Comparison of ENCODE assay signal across 9 cellular contexts in the genomic region with DNA sequence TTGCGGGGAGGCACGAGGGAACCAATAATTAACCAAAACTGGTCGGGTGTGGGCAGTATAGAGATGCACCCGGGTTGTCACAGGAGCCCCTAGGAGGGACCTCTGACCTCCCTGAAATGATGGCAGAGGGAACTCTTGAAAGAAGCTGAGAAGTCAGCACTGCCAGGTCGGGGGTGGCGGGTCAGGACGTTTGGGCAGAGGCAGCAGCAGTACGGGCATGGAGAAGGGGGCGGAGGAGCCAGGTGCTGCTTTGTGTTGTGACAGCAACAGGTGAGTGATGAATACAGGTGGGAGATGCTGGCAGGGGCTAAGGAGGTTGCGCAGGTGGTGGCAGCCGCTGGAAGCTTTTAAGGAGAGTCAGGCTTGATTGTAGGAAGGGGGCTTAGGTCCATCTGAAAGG. TPM values are rescaled to one million over a fixed set of nuclear protein-coding genes. Genes with fewer than 3 reads are reported as not detected.
A peak's percentile ranks its signal among the peaks of the same experiment; 100 is the strongest.
DNase-seq lines count a peak whose midpoint lies in the region; ATAC-seq and TF ChIP-seq lines count a peak whose summit lies in the region.
"Had no signal": no experiment of that assay in that cellular context is flagged by ENCODE, and none has a peak within 500 bp of the region (broad histone marks: within the 10 kb centered on the region; RNA-seq: fewer than 3 reads in every experiment).

No MANE protein-coding gene starts in this region.

- H3K36me3 ChIP-seq in IMR-90 (ENCODE audit: control insufficient read depth, insufficient read depth, low read length) (no peaks in the 10 kb centered on the region), brain microvascular endothelial cell (replicated peaks) (no peaks in the 10 kb centered on the region), neural progenitor cell (no peaks in the 10 kb centered on the region)

- in situ Hi-C loops in IMR-90 (cut with MboI; ENCODE audit: low sequenced_read_pairs): no loop called here
- in situ Hi-C loops in brain microvascular endothelial cell (cut with HindIII; ENCODE audit: low pct_ligation_motif_present, low sequenced_read_pairs): no loop called here

- dilution Hi-C loops in IMR-90 (cut with HindIII; ENCODE audit: low sequenced_read_pairs, unreplicated experiment): no loop called here

- peak overlapping the region; percentile 44 for H4K5ac ChIP-seq in IMR-90 (ENCODE audit: low read depth, low read length)

- H3K4me3 Mint-ChIP-seq in CD4-positive, alpha-beta T cell: peak overlapping the region; percentile 69
- no peak overlapping the region for H3K4me3 Mint-ChIP-seq in neural progenitor cell
- no peak overlapping the region for H3K4me3 Mint-ChIP-seq in Calu3 (ENCODE audit: low read depth, unreplicated experiment)

- H2BK20ac ChIP-seq in IMR-90 (ENCODE audit: low read depth, low read length): peak overlapping the region; percentile 85

- peaks cover 11% of the 10 kb centered on the region for H3K9me1 ChIP-seq in IMR-90 (ENCODE audit: insufficient read depth, low read length)

- no peaks in the 10 kb centered on the region for H3K9me3 Mint-ChIP-seq in CD4-positive, alpha-beta T cell
- H3K9me3 Mint-ChIP-seq in neural progenitor cell: no peaks in the 10 kb centered on the region
- no peaks in the 10 kb centered on the region for H3K9me3 Mint-ChIP-seq in Calu3 (ENCODE audit: low read depth, unreplicated experiment)

- BruUV-seq in IMR-90 (replicated peaks; lab: Mats Ljungman, UMichigan) (no TSS peak), Calu3 (replicated peaks; lab: Mats Ljungman, UMichigan) (no TSS peak)

- peak overlapping the region; percentile 80 for H4K91ac ChIP-seq in IMR-90 (ENCODE audit: insufficient read depth, low read depth, low read length)

- CTCF ChIA-PET in CD4-positive, alpha-beta T cell (lab: Charles Lee): interaction anchor here (0.6 to 5.3 kb wide), 10 partner anchors 10 to 1172 kb away, joined by 3 to 67 read pairs (median 5); no protein-coding TSS in a partner anchor
- CTCF ChIA-PET in IMR-90 (lab: Yijun Ruan, JAX): interaction anchor here (1.1 to 1.3 kb wide), 2 partner anchors 54 to 442 kb away, joined by 3 read pairs; no protein-coding TSS in a partner anchor
- CTCF ChIA-PET in Calu3 (lab: Charles Lee): interaction anchor here (0.6 kb wide), 1 partner anchor 59 kb away, joined by 3 read pairs; no protein-coding TSS in a partner anchor

- peak in 1 of 10 experiments; percentile 38 for DNase-seq in CD4-positive, alpha-beta T cell
- DNase-seq in IMR-90 (no peak), brain microvascular endothelial cell (no peak), neural progenitor cell (ENCODE audit: low spot score) (no peak), HPDE6-E6E7 (ENCODE audit: extremely low spot score) (no peak), Calu3 (no peak), cerebellum (ENCODE audit: low spot score) (no peak)
- DNase-seq: OCI-M1 had no signal

- peaks cover 77% of the 10 kb centered on the region for H3K4me1 Mint-ChIP-seq in CD4-positive, alpha-beta T cell (ENCODE audit: low read depth)
- H3K4me1 Mint-ChIP-seq in neural progenitor cell (peaks cover 50% of the 10 kb centered on the region), Calu3 (ENCODE audit: low read depth, unreplicated experiment) (peaks cover 14% of the 10 kb centered on the region)

- no peaks in the 10 kb centered on the region for H3K27me3 ChIP-seq in CD4-positive, alpha-beta T cell (ENCODE audit: control insufficient read depth, insufficient read depth, low read length)
- H3K27me3 ChIP-seq in IMR-90 (ENCODE audit: control insufficient read depth, insufficient read depth, low read length): no peaks in the 10 kb centered on the region
- H3K27me3 ChIP-seq in brain microvascular endothelial cell (replicated peaks): no peaks in the 10 kb centered on the region
- no peaks in the 10 kb centered on the region for H3K27me3 ChIP-seq in neural progenitor cell

- 0 out of 2 replicates have a peak overlapping the region, but pooled peaks have one; percentile 44 for H3K23ac ChIP-seq in IMR-90 (ENCODE audit: low read depth, low read length)

- H3K4me3 ChIP-seq in IMR-90 (ENCODE audit: insufficient read depth, low read depth, low read length) (no peak overlapping the region), brain microvascular endothelial cell (ENCODE audit: low read depth, low read length) (no peak overlapping the region), neural progenitor cell (no peak overlapping the region)

- no peaks in the 10 kb centered on the region for H3F3A ChIP-seq in neural progenitor cell (ENCODE audit: low read depth)

- no peak for TF ChIP-seq RAD21 in IMR-90 (IDR thresholded peaks at IDR 0.05; ENCODE audit: low read length)

- peak overlapping the region; percentile 93 for H3K4ac ChIP-seq in IMR-90 (ENCODE audit: low read depth, low read length)

- ATAC-seq in CD4-positive, alpha-beta T cell (ENCODE audit: poor library complexity): no peak
- ATAC-seq in IMR-90 (ENCODE audit: low read depth) (peak; percentile 2; the same call in 1 of the 2 replicates), HG03097 (IDR thresholded peaks at IDR 0.05; ENCODE audit: low FRiP score, unreplicated experiment) (no peak)

- intact Hi-C loops in CD4-positive, alpha-beta T cell (cut with DNase I, micrococcal nuclease): loop anchor here in 1 of 2 experiments (1.0 to 10.0 kb wide), 4 partner anchors 21 to 274 kb away; no protein-coding TSS in a partner anchor
- intact Hi-C loops in IMR-90 (cut with micrococcal nuclease): no loop called here
- intact Hi-C loops in Calu3 (cut with micrococcal nuclease; ENCODE audit: unreplicated experiment): no loop called here

- peak overlapping the region; percentile 51 for H3K14ac ChIP-seq in IMR-90 (replicated peaks; ENCODE audit: low read depth, low read length)

- H2AFZ ChIP-seq in IMR-90 (replicated peaks; ENCODE audit: low read length, poor library complexity): peak overlapping the region; percentile 85
- H2AFZ ChIP-seq in neural progenitor cell (replicated peaks): no peak overlapping the region

- H2AK9ac ChIP-seq in IMR-90 (replicated peaks; ENCODE audit: low read depth, low read length, poor library complexity): peak overlapping the region; percentile 83

- peaks cover 23% of the 10 kb centered on the region for H3K36me3 Mint-ChIP-seq in CD4-positive, alpha-beta T cell (ENCODE audit: low read depth)
- no peaks in the 10 kb centered on the region for H3K36me3 Mint-ChIP-seq in neural progenitor cell
- H3K36me3 Mint-ChIP-seq in Calu3 (ENCODE audit: insufficient read depth, unreplicated experiment): no peaks in the 10 kb centered on the region

- peaks cover 0 to 13% of the 10 kb centered on the region in 2 experiments; a peak in 1 of 4 replicates for H3K79me1 ChIP-seq in IMR-90 (ENCODE audit: low read depth in 1 of 2, low read length in 2 of 2)

- H3K18ac ChIP-seq in IMR-90 (ENCODE audit: low read depth, low read length): peak overlapping the region; percentile 52

- H3K9ac ChIP-seq in IMR-90 (ENCODE audit: low read depth, low read length) (0 out of 2 replicates have a peak overlapping the region, but pooled peaks have one; percentile 3), neural progenitor cell (no peak overlapping the region)

- no peaks in the 10 kb centered on the region for H3K27me3 Mint-ChIP-seq in CD4-positive, alpha-beta T cell
- peaks cover 8% of the 10 kb centered on the region for H3K27me3 Mint-ChIP-seq in neural progenitor cell (ENCODE audit: insufficient read depth, low read depth)
- H3K27me3 Mint-ChIP-seq in Calu3 (ENCODE audit: unreplicated experiment): peaks cover 13% of the 10 kb centered on the region

- H3K9me3 ChIP-seq in CD4-positive, alpha-beta T cell (ENCODE audit: control insufficient read depth, low read length): no peaks in the 10 kb centered on the region
- H3K9me3 ChIP-seq in IMR-90 (ENCODE audit: control insufficient read depth, insufficient read depth, low read length) (no peaks in the 10 kb centered on the region), neural progenitor cell (ENCODE audit: low read depth) (no peaks in the 10 kb centered on the region)

- H3K4me2 ChIP-seq in IMR-90 (ENCODE audit: low read depth, low read length): no peak overlapping the region
- no peak overlapping the region for H3K4me2 ChIP-seq in neural progenitor cell

- peak overlapping the region; percentile 64 for H2BK5ac ChIP-seq in IMR-90 (ENCODE audit: low read depth, low read length, poor library complexity, severe bottlenecking)

- 63% methylated on average over 7 of the region's 11 CpGs; no CpG with 5 or more reads in 1 of the 2 experiments for WGBS in IMR-90 (ENCODE audit: extremely low coverage in 2 of 2, insufficient read length in 1 of 2), 2 experiments

- H3K4me1 ChIP-seq in IMR-90 (ENCODE audit: control insufficient read depth, insufficient read depth, low read length) (peaks cover 34% of the 10 kb centered on the region), neural progenitor cell (peaks cover 10% of the 10 kb centered on the region)

- peak overlapping the region; percentile 85 for H3K27ac ChIP-seq in CD4-positive, alpha-beta T cell (ENCODE audit: low read depth, low read length)
- H3K27ac ChIP-seq in IMR-90 (ENCODE audit: insufficient read depth, low read length) (peak overlapping the region; percentile 34), brain microvascular endothelial cell (peak overlapping the region; percentile 42), neural progenitor cell (no peak overlapping the region)

- peak; percentile 36; the same call in 1 of the 2 replicates for TF ChIP-seq POLR2A in IMR-90 (IDR thresholded peaks at IDR 0.05; ENCODE audit: low read depth, low read length)

- H2AK5ac ChIP-seq in IMR-90 (ENCODE audit: low read depth, low read length): peak overlapping the region; percentile 96

- peak overlapping the region; percentile 96 for H3K27ac Mint-ChIP-seq in CD4-positive, alpha-beta T cell
- H3K27ac Mint-ChIP-seq in neural progenitor cell (peak overlapping the region; percentile 72), Calu3 (ENCODE audit: unreplicated experiment) (no peak overlapping the region)

- peak overlapping the region; percentile 69 for H2BK120ac ChIP-seq in IMR-90 (ENCODE audit: low read depth, low read length)

- H4K20me1 ChIP-seq in IMR-90 (ENCODE audit: insufficient read depth, low read length): no peaks in the 10 kb centered on the region
- no peaks in the 10 kb centered on the region for H4K20me1 ChIP-seq in neural progenitor cell (ENCODE audit: low read depth)

- H4K8ac ChIP-seq in IMR-90 (ENCODE audit: low read depth in 2 of 2, low read length in 2 of 2): peak overlapping the region; percentile 68 to 85

- H3K56ac ChIP-seq in IMR-90 (ENCODE audit: extremely low read depth, insufficient read depth, low read length): peak overlapping the region; percentile 25; the same call in 1 of the 2 replicates

- peak overlapping the region; percentile 83; the same call in 2 of the 3 replicates for H2BK15ac ChIP-seq in IMR-90 (ENCODE audit: low read depth, low read length)

- TF ChIP-seq CTCF in CD4-positive, alpha-beta T cell (IDR thresholded peaks at IDR 0.05): no peak
- no peak for TF ChIP-seq CTCF in IMR-90 (conservative IDR thresholded peaks at IDR 0.05; ENCODE audit: low read depth, low read length)
- no peak for TF ChIP-seq CTCF in brain microvascular endothelial cell (IDR thresholded peaks at IDR 0.05; ENCODE audit: low read depth, low read length, missing control alignments)
- no peak for TF ChIP-seq CTCF in neural progenitor cell (IDR thresholded peaks at IDR 0.05)
- TF ChIP-seq CTCF in Calu3 (IDR thresholded peaks at IDR 0.05; ENCODE audit: unreplicated experiment): no peak

- POLR2A ChIA-PET in CD4-positive, alpha-beta T cell (lab: Charles Lee): interaction anchor here (1.1 to 4.5 kb wide), 14 partner anchors 10 to 269 kb away, joined by 3 to 46 read pairs (median 8); a partner anchor contains a TSS
- POLR2A ChIA-PET in IMR-90 (lab: Charles Lee; ENCODE audit: unreplicated experiment): no interaction called here

- H3K79me2 ChIP-seq in neural progenitor cell (ENCODE audit: low read depth): no peaks in the 10 kb centered on the region

RNA-seq across cellular contexts. Expression of a gene that starts 11.7 kb away (rescaled TPM):
- total RNA-seq in CD4-positive, alpha-beta T cell: 10 to 100 TPM; 61.9 to 62.6 TPM
- 4.3 and 5.0 TPM in 2 replicates for total RNA-seq in IMR-90 (2012; rRNA removed)
- 8.6 and 8.9 TPM in 2 replicates for polyA plus RNA-seq in IMR-90 (2012; rRNA removed)
- polyA plus RNA-seq in IMR-90 (2012; cell fraction: cytosol; rRNA removed): 6.3 and 11.9 TPM in 2 replicates
- 4.3 and 6.7 TPM in 2 replicates for polyA plus RNA-seq in IMR-90 (2012; cell fraction: nucleus; rRNA removed; ENCODE audit: low replicate concordance)
- 0.04 and 0.22 TPM in 2 replicates for total RNA-seq in neural progenitor cell (ENCODE audit: low replicate concordance)
- total RNA-seq in Calu3 (2022): 1.3 and 2.9 TPM in 2 replicates
- total RNA-seq in cerebellum: 3.7 TPM

RNA-seq across cellular contexts. Expression of a gene that starts 51.3 kb away (rescaled TPM):
- 10 to 100 TPM; 63.0 to 67.3 TPM for total RNA-seq in CD4-positive, alpha-beta T cell
- total RNA-seq in IMR-90 (2012; rRNA removed) (16.3 and 18.1 TPM in 2 replicates), neural progenitor cell (ENCODE audit: low replicate concordance) (15.1 and 16.4 TPM in 2 replicates), Calu3 (2022) (30.6 and 33.1 TPM in 2 replicates), cerebellum (60.8 TPM)
- 8.1 and 9.0 TPM in 2 replicates for polyA plus RNA-seq in IMR-90 (2012; rRNA removed)
- polyA plus RNA-seq in IMR-90 (2012; cell fraction: cytosol; rRNA removed): 5.3 and 6.3 TPM in 2 replicates
- 8.3 and 19.1 TPM in 2 replicates for polyA plus RNA-seq in IMR-90 (2012; cell fraction: nucleus; rRNA removed; ENCODE audit: low replicate concordance)

Comparison
In these comparisons a context has a peak if more than half of its experiments do, and no peak if none do; other contexts are left out.
1. RNA of a gene that starts 11.7 kb away (total RNA-seq): 61.9 to 62.6 TPM in CD4-positive, alpha-beta T cell; 4.3 to 5.0 TPM in IMR-90, 3.7 TPM in cerebellum (single experiment), 1.3 to 2.9 TPM in Calu3 and 0.04 to 0.22 TPM in neural progenitor cell; every median in the first group is over 10 times any median in the second.